ENCODE assay signal across 8 cellular contexts in genomic region chrX:35443091-35443582, GRCh38.
DNase-seq lines count a peak whose midpoint lies in the region; ATAC-seq and TF ChIP-seq lines count a peak whose summit lies in the region.
"Not testable (repeated sequence)": the region's sequence is repeated elsewhere in the genome, so short reads cannot be mapped to it uniquely, and the experiment has no call there.

No MANE protein-coding gene starts in this region.

- not testable (repeated sequence) for H3K79me1 ChIP-seq in mesenchymal stem cell (replicated peaks; ENCODE audit: low read length, poor library complexity, severe bottlenecking)

- intact Hi-C loops in ascending aorta (cut with DNase I); Right ventricle myocardium superior (cut with DNase I): not testable (repeated sequence)

- H3K4me1 Mint-ChIP-seq in type B pancreatic cell (ENCODE audit: unreplicated experiment), result not testable (repeated sequence)

- H3K36me3 Mint-ChIP-seq in type B pancreatic cell, result not testable (repeated sequence)

- not testable (repeated sequence) for H2BK120ac ChIP-seq in mesenchymal stem cell (ENCODE audit: low read depth, low read length)

- ATAC-seq in GM19463 (IDR thresholded peaks at IDR 0.05; ENCODE audit: unreplicated experiment), result peak; percentile 45
- ATAC-seq in Right ventricle myocardium superior (ENCODE audit: poor library complexity), result not testable (repeated sequence)

- not testable (repeated sequence) for H3K23ac ChIP-seq in mesenchymal stem cell (ENCODE audit: low read length in 2 of 2)

- not testable (repeated sequence) for H3K36me3 ChIP-seq in ascending aorta; mesenchymal stem cell (ENCODE audit: control insufficient read depth in 1 of 2, insufficient read depth in 2 of 2, low read depth in 1 of 2, low read length in 2 of 2)

- H3K14ac ChIP-seq in mesenchymal stem cell (ENCODE audit: low read length in 2 of 2), result not testable (repeated sequence)

- not testable (repeated sequence) for H3K4me3 Mint-ChIP-seq in type B pancreatic cell

- H2BK15ac ChIP-seq in mesenchymal stem cell (ENCODE audit: low read depth, poor library complexity, severe bottlenecking), result not testable (repeated sequence)

- H2AK5ac ChIP-seq in mesenchymal stem cell (ENCODE audit: low read length, severe bottlenecking), result not testable (repeated sequence)

- WGBS in mesenchymal stem cell, result 78% methylated on average over 1 of the region's 3 CpGs

- DNase-seq in DMS53 (lab: John Stamatoyannopoulos, UW) (peak; percentile 21), HK-2 (ENCODE audit: unreplicated experiment) (peak; percentile 14), RPMI8226 (peak; percentile 44), Right ventricle myocardium superior (peak; percentile 49), mesenchymal stem cell (peak; percentile 1)
- DNase-seq in ascending aorta (ENCODE audit: low spot score in 2 of 2); type B pancreatic cell (ENCODE audit: extremely low spot score, unreplicated experiment): not testable (repeated sequence)

- TF ChIP-seq CTCF in ascending aorta (IDR thresholded peaks at IDR 0.05); type B pancreatic cell (conservative IDR thresholded peaks at IDR 0.05): not testable (repeated sequence)

- H2AFZ ChIP-seq in mesenchymal stem cell (ENCODE audit: low read depth, low read length), result not testable (repeated sequence)

- H3K18ac ChIP-seq in mesenchymal stem cell (ENCODE audit: low read depth in 1 of 2, low read length in 2 of 2), result not testable (repeated sequence)

- peak overlapping the region; percentile 32 to 45 for H3K27ac ChIP-seq in ascending aorta
- H3K27ac ChIP-seq in mesenchymal stem cell (ENCODE audit: low read length, poor library complexity, severe bottlenecking), result peak overlapping the region; percentile 59

- H3K9ac ChIP-seq in mesenchymal stem cell (ENCODE audit: low read length), result not testable (repeated sequence)

- not testable (repeated sequence) for H3K4ac ChIP-seq in mesenchymal stem cell (ENCODE audit: low read depth in 1 of 2, low read length in 2 of 2)

- H3K27ac Mint-ChIP-seq in type B pancreatic cell, result peak overlapping the region; percentile 29

- H3K27me3 ChIP-seq in ascending aorta; mesenchymal stem cell (ENCODE audit: control insufficient read depth in 1 of 2, insufficient read depth in 1 of 2, low read length in 2 of 2): not testable (repeated sequence)

- H4K91ac ChIP-seq in mesenchymal stem cell (ENCODE audit: low read length), result not testable (repeated sequence)

- not testable (repeated sequence) for H3K27me3 Mint-ChIP-seq in type B pancreatic cell

- H3K4me1 ChIP-seq in ascending aorta; mesenchymal stem cell (ENCODE audit: control insufficient read depth, insufficient read depth, low read depth, low read length): not testable (repeated sequence)

- H3K9me3 ChIP-seq in ascending aorta, result not testable (repeated sequence)
- H3K9me3 ChIP-seq in mesenchymal stem cell (ENCODE audit: control insufficient read depth, low read length), result peaks cover 18% of the 10 kb centered on the region

- H3K4me3 ChIP-seq in ascending aorta; mesenchymal stem cell (ENCODE audit: insufficient read depth in 1 of 2, low read depth in 1 of 2, low read length in 2 of 2): not testable (repeated sequence)

- H3K4me2 ChIP-seq in mesenchymal stem cell (ENCODE audit: low read length, poor library complexity, severe bottlenecking), result not testable (repeated sequence)

- not testable (repeated sequence) for H2BK12ac ChIP-seq in mesenchymal stem cell (ENCODE audit: low read length in 2 of 2)

- not testable (repeated sequence) for H2BK5ac ChIP-seq in mesenchymal stem cell (ENCODE audit: low read depth, low read length, poor library complexity, severe bottlenecking)

- H3K9me3 Mint-ChIP-seq in type B pancreatic cell, result not testable (repeated sequence)

- not testable (repeated sequence) for H4K8ac ChIP-seq in mesenchymal stem cell (ENCODE audit: low read length)
